ENCODE assay signal across 20 cellular contexts in the genomic region with DNA sequence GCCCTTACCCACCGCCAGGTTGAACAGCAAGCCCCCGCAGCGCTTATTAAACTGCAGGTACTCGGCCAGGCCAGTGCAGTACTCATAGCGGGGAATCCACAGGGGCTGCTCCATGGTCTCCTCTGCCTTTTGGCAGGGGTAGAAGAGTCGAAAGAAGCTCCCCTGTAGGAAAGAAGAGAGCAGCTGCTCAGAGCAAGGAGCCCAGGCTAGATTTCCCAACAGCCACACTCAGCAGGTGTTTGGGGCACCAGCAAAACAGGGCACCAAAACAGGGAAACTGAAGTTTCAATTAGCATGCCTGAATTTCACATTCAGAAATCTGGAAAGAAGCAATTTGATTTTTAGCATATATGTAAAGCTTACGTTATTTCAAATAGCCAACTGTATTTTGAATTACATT. TPM values are rescaled to one million over a fixed set of nuclear protein-coding genes. Genes with fewer than 3 reads are reported as not detected.
DNase-seq lines count a peak whose midpoint lies in the region; ATAC-seq and TF ChIP-seq lines count a peak whose summit lies in the region.
"Had no signal": no experiment of that assay in that cellular context is flagged by ENCODE, and none has a peak within 500 bp of the region (broad histone marks: within the 10 kb centered on the region; RNA-seq: fewer than 3 reads in every experiment).

No MANE protein-coding gene starts in this region.

- no peak for ATAC-seq in CD4-positive, alpha-beta T cell (ENCODE audit: poor library complexity)
- ATAC-seq in activated T-helper 17 cell treated with anti-CD3 and anti-CD28 coated beads, Interleukin-2, amount 50 U/mL, for 72 hours (replicated peaks) = no peak
- no peak for ATAC-seq in natural killer cell
- ATAC-seq in HG02973 (IDR thresholded peaks at IDR 0.05; ENCODE audit: unreplicated experiment) = no peak
- ATAC-seq: mucosa of descending colon, SK-N-SH treated with all-trans-retinoic acid at 6 μM for 48 hours had no signal

- H3K27me3 ChIP-seq in CD4-positive, alpha-beta T cell (ENCODE audit: control insufficient read depth, insufficient read depth, low read length) = no peaks in the 10 kb centered on the region
- H3K27me3 ChIP-seq: Peyer's patch had no signal

- peak overlapping the region; percentile 67 for H3K27ac ChIP-seq in CD4-positive, alpha-beta T cell (ENCODE audit: low read depth, low read length)

- no peaks in the 10 kb centered on the region for H3K9me3 Mint-ChIP-seq in CD4-positive, alpha-beta T cell
- H3K9me3 Mint-ChIP-seq in activated T-helper 17 cell treated with anti-CD3 and anti-CD28 coated beads, Interleukin-2, amount 50 U/mL, for 72 hours = no peaks in the 10 kb centered on the region
- no peaks in the 10 kb centered on the region for H3K9me3 Mint-ChIP-seq in natural killer cell

- H3K27ac Mint-ChIP-seq in CD4-positive, alpha-beta T cell = peak overlapping the region; percentile 81
- H3K27ac Mint-ChIP-seq in activated T-helper 17 cell treated with anti-CD3 and anti-CD28 coated beads, Interleukin-2, amount 50 U/mL, for 72 hours = peak overlapping the region; percentile 78
- peak overlapping the region; percentile 89 to 98 for H3K27ac Mint-ChIP-seq in natural killer cell

- TF ChIP-seq CTCF in CD4-positive, alpha-beta T cell (IDR thresholded peaks at IDR 0.05) = no peak
- no peak for TF ChIP-seq CTCF in natural killer cell (IDR thresholded peaks at IDR 0.05)

- H3K4me1 Mint-ChIP-seq in CD4-positive, alpha-beta T cell (ENCODE audit: low read depth) = peaks cover 77% of the 10 kb centered on the region
- H3K4me1 Mint-ChIP-seq in activated T-helper 17 cell treated with anti-CD3 and anti-CD28 coated beads, Interleukin-2, amount 50 U/mL, for 72 hours = peaks cover 10% of the 10 kb centered on the region
- peaks cover 80 to 83% of the 10 kb centered on the region in 2 donors for H3K4me1 Mint-ChIP-seq in natural killer cell

- POLR2A ChIA-PET in CD4-positive, alpha-beta T cell (lab: Charles Lee) = interaction anchor here (1.2 to 2.9 kb wide), 5 partner anchors 8 to 111 kb away, joined by 3 to 33 read pairs (median 4); partner anchors contain the start of gene PAFAH2

- DNase-seq in NCI-H2171 treated with DMSO at 0.1 percent for 48 hours (lab: John Stamatoyannopoulos, UW) (peak; percentile 45), NCI-H2171 (lab: John Stamatoyannopoulos, UW) (no peak), natural killer cell (no peak), NCI-H226 (no peak), DMS114 treated with DMSO at 0.1 percent for 48 hours (lab: John Stamatoyannopoulos, UW; ENCODE audit: unreplicated experiment) (no peak)
- no peak for DNase-seq in CD4-positive, alpha-beta T cell
- DNase-seq: 8988T, C1 segment of cervical spinal cord, EL, hippocampal formation, kidney glomerular epithelial cell, mucosa of descending colon, MV-4-11, Peyer's patch had no signal

- H3K36me3 Mint-ChIP-seq in CD4-positive, alpha-beta T cell (ENCODE audit: low read depth) = peaks cover 49% of the 10 kb centered on the region
- H3K36me3 Mint-ChIP-seq in activated T-helper 17 cell treated with anti-CD3 and anti-CD28 coated beads, Interleukin-2, amount 50 U/mL, for 72 hours (ENCODE audit: low read depth) = peaks cover 38% of the 10 kb centered on the region
- peaks cover 12% of the 10 kb centered on the region for H3K36me3 Mint-ChIP-seq in natural killer cell

- H3K4me3 Mint-ChIP-seq in CD4-positive, alpha-beta T cell = peak overlapping the region; percentile 90
- H3K4me3 Mint-ChIP-seq in activated T-helper 17 cell treated with anti-CD3 and anti-CD28 coated beads, Interleukin-2, amount 50 U/mL, for 72 hours = peak overlapping the region; percentile 73
- peak overlapping the region; percentile 97 for H3K4me3 Mint-ChIP-seq in natural killer cell

- CTCF ChIA-PET in CD4-positive, alpha-beta T cell (lab: Charles Lee) = interaction anchor here (0.6 to 3.4 kb wide), 4 partner anchors 8 to 94 kb away, joined by 4 to 30 read pairs (median 7); partner anchors contain the start of gene PAFAH2

- intact Hi-C loops in CD4-positive, alpha-beta T cell (cut with DNase I, micrococcal nuclease) = no loop called here
- intact Hi-C loops in natural killer cell (cut with micrococcal nuclease) = no loop called here

- H3K27me3 Mint-ChIP-seq in CD4-positive, alpha-beta T cell = no peaks in the 10 kb centered on the region
- H3K27me3 Mint-ChIP-seq in activated T-helper 17 cell treated with anti-CD3 and anti-CD28 coated beads, Interleukin-2, amount 50 U/mL, for 72 hours = no peaks in the 10 kb centered on the region
- H3K27me3 Mint-ChIP-seq in natural killer cell (ENCODE audit: low read depth in 2 of 2) = no peaks in the 10 kb centered on the region

- no peaks in the 10 kb centered on the region for H3K9me3 ChIP-seq in CD4-positive, alpha-beta T cell (ENCODE audit: control insufficient read depth, low read length)
- H3K9me3 ChIP-seq: mucosa of descending colon, Peyer's patch had no signal

RNA-seq across cellular contexts. Expression of gene PAFAH2, which starts 8.4 kb away (rescaled TPM):
- 1 to 10 TPM; 7.9 to 8.1 TPM for total RNA-seq in CD4-positive, alpha-beta T cell
- 1 to 10 TPM; 8.1 to 8.3 TPM for total RNA-seq in activated T-helper 17 cell treated with anti-CD3 and anti-CD28 coated beads, Interleukin-2, amount 50 U/mL, for 72 hours
- total RNA-seq in natural killer cell = 10 to 100 TPM; 39.0 to 95.1 (median 68.6) TPM

RNA-seq across cellular contexts. Expression of gene EXTL1, which starts 32.1 kb away (rescaled TPM):
- total RNA-seq in CD4-positive, alpha-beta T cell = not detected
- total RNA-seq in activated T-helper 17 cell treated with anti-CD3 and anti-CD28 coated beads, Interleukin-2, amount 50 U/mL, for 72 hours = not detected
- total RNA-seq in natural killer cell = not detected
- total RNA-seq: Peyer's patch had no signal

RNA-seq across cellular contexts. Expression of gene SLC30A2, which starts 56.5 kb away (rescaled TPM):
- not detected for total RNA-seq in CD4-positive, alpha-beta T cell
- not detected for total RNA-seq in activated T-helper 17 cell treated with anti-CD3 and anti-CD28 coated beads, Interleukin-2, amount 50 U/mL, for 72 hours
- total RNA-seq in natural killer cell = not detected
- total RNA-seq: cerebellum, IMR-90, osteocyte had no signal

Comparison
In these comparisons a context has a peak if more than half of its experiments do, and no peak if none do; other contexts are left out.
1. RNA of gene PAFAH2, which starts 8.4 kb away (total RNA-seq): 39.0 to 95.1 TPM in natural killer cell; 8.1 to 8.3 TPM in activated T-helper 17 cell treated with anti-CD3 and anti-CD28 coated beads, Interleukin-2, amount 50 U/mL, for 72 hours and 7.9 to 8.1 TPM in CD4-positive, alpha-beta T cell; every median in the first group is over 4 times any median in the second.
2. Peak in every context shown above with its lines, with median percentiles within 50 percentile points of each other: H3K27ac Mint-ChIP-seq and H3K4me3 Mint-ChIP-seq.